In genomic region chr14:29016050-29016900, GRCh38 we compare ENCODE assay signal across 9 cellular contexts.
DNase-seq lines count a peak whose midpoint lies in the region; FAIRE-seq and TF ChIP-seq lines count a peak whose summit lies in the region.
"Had no signal": no experiment of that assay in that cellular context is flagged by ENCODE, and none has a peak within 500 bp of the region (broad histone marks: within the 10 kb centered on the region; RNA-seq: fewer than 3 reads in every experiment).

No MANE protein-coding gene starts in this region.

- POLR2A ChIA-PET in MCF 10A (lab: Yijun Ruan, JAX) = no interaction called here

- H3K36me3 ChIP-seq in mammary epithelial cell (ENCODE audit: insufficient read depth, low read length) = no peaks in the 10 kb centered on the region
- no peaks in the 10 kb centered on the region for H3K36me3 ChIP-seq in WERI-Rb-1
- H3K36me3 ChIP-seq in kidney (ENCODE audit: control insufficient read depth in 1 of 2, insufficient read depth in 2 of 2, low read length in 2 of 2) = no peaks in the 10 kb centered on the region
- no peaks in the 10 kb centered on the region for H3K36me3 ChIP-seq in esophagus squamous epithelium

- DNase-seq in MCF 10A (ENCODE audit: unreplicated experiment) = peak; percentile 31
- no peak for DNase-seq in mammary epithelial cell
- peak; percentile 78 for DNase-seq in WERI-Rb-1
- DNase-seq in kidney = peak; percentile 54
- no peak for DNase-seq in KG1 (lab: John Stamatoyannopoulos, UW)
- no peak for DNase-seq in esophagus squamous epithelium (lab: John Stamatoyannopoulos, UW)
- DNase-seq in NCI-H774 (lab: John Stamatoyannopoulos, UW) = no peak

- in situ Hi-C loops in mammary epithelial cell (cut with MboI; ENCODE audit: low sequenced_read_pairs in 2 of 2) = no loop called here

- H3K27ac Mint-ChIP-seq in MCF 10A (ENCODE audit: low read depth, unreplicated experiment) = no peak overlapping the region

- CTCF ChIA-PET in MCF 10A (lab: Yijun Ruan, JAX) (interaction anchor here (1.1 kb wide), 1 partner anchor 25 kb away, joined by 3 read pairs; no protein-coding TSS in a partner anchor), mammary epithelial cell (lab: Charles Lee; ENCODE audit: low non-redundant PET) (no interaction called here)

- TF ChIP-seq CTCF in MCF 10A (IDR thresholded peaks at IDR 0.05; ENCODE audit: unreplicated experiment) (peak; percentile 75), mammary epithelial cell (conservative IDR thresholded peaks at IDR 0.05 in 1 of 2, IDR thresholded peaks at IDR 0.05 in 1 of 2; ENCODE audit: extremely low read depth in 1 of 2, insufficient read depth in 1 of 2, low read depth in 1 of 2, low read length in 2 of 2) (peak in 1 of 2 donors; percentile 23), LNCAP (IDR thresholded peaks at IDR 0.05) (peak; percentile 77), WERI-Rb-1 (IDR thresholded peaks at IDR 0.05; ENCODE audit: low read depth, low read length) (peak; percentile 82), kidney (IDR thresholded peaks at IDR 0.05; ENCODE audit: borderline replicate concordance, extremely low read depth, insufficient read depth) (peak; percentile 55), esophagus squamous epithelium (IDR thresholded peaks at IDR 0.05) (peak in 2 of 6 experiments; percentile 15 to 21)

- intact Hi-C loops in MCF 10A (cut with micrococcal nuclease) (loop anchor here (1.0 to 10.0 kb wide), 3 partner anchors 206 to 1199 kb away; no protein-coding TSS in a partner anchor), mammary epithelial cell (cut with micrococcal nuclease) (loop anchor here (2.0 to 5.0 kb wide), 2 partner anchors 207 to 506 kb away; no protein-coding TSS in a partner anchor), kidney (cut with DNase I) (no loop called here), esophagus squamous epithelium (cut with DNase I) (no loop called here)

- H3K27me3 Mint-ChIP-seq in MCF 10A (ENCODE audit: insufficient read depth, unreplicated experiment) = peaks cover 73% of the 10 kb centered on the region

- H3K4me3 ChIP-seq in mammary epithelial cell (replicated peaks in 1 of 3; ENCODE audit: insufficient read depth in 1 of 3, low read depth in 2 of 3, low read length in 3 of 3) = no peak overlapping the region
- no peak overlapping the region for H3K4me3 ChIP-seq in WERI-Rb-1 (ENCODE audit: low read depth, low read length)
- no peak overlapping the region for H3K4me3 ChIP-seq in kidney (ENCODE audit: low read length in 2 of 2)
- H3K4me3 ChIP-seq in esophagus squamous epithelium = no peak overlapping the region

- H3K4me2 ChIP-seq in mammary epithelial cell (ENCODE audit: insufficient read depth, low read depth, low read length) = no peak overlapping the region

- H3K4me3 Mint-ChIP-seq in MCF 10A (ENCODE audit: unreplicated experiment) = no peak overlapping the region

- H3K36me3 Mint-ChIP-seq in MCF 10A (ENCODE audit: insufficient read depth, unreplicated experiment) = no peaks in the 10 kb centered on the region

- BruUV-seq in MCF 10A (replicated peaks; lab: Mats Ljungman, UMichigan) (no TSS peak), mammary epithelial cell (replicated peaks; lab: Mats Ljungman, UMichigan) (no TSS peak)

- H4K20me1 ChIP-seq in mammary epithelial cell (ENCODE audit: insufficient read depth, low read length) = no peaks in the 10 kb centered on the region

- H3K27me3 ChIP-seq in mammary epithelial cell (ENCODE audit: insufficient read depth, low read length) (no peaks in the 10 kb centered on the region), WERI-Rb-1 (ENCODE audit: insufficient read depth, low read depth, severe bottlenecking) (no peaks in the 10 kb centered on the region), esophagus squamous epithelium (no peaks in the 10 kb centered on the region)

- TF ChIP-seq POLR2A in esophagus squamous epithelium (IDR thresholded peaks at IDR 0.05) = no peak

- H3K27ac ChIP-seq in mammary epithelial cell (ENCODE audit: insufficient read depth, low read depth, low read length) = no peak overlapping the region
- no peak overlapping the region for H3K27ac ChIP-seq in WERI-Rb-1
- H3K27ac ChIP-seq in kidney (ENCODE audit: low read depth in 2 of 2, low read length in 2 of 2) = no peak overlapping the region
- H3K27ac ChIP-seq in esophagus squamous epithelium = no peak overlapping the region

- dilution Hi-C loops in mammary epithelial cell (cut with HindIII; ENCODE audit: low sequenced_read_pairs) = no loop called here

- H2AFZ ChIP-seq in mammary epithelial cell (ENCODE audit: low read depth, low read length) = no peak overlapping the region

- WGBS in mammary epithelial cell (ENCODE audit: low coverage, missing lambda C conversion rate) = 54% methylated on average over 10 of the region's 10 CpGs
- WGBS in esophagus squamous epithelium, 2 donors = 48 to 51% methylated on average over 10 of the region's 10 CpGs

- H3K4me1 ChIP-seq in mammary epithelial cell (ENCODE audit: insufficient read depth, low read length) (no peaks in the 10 kb centered on the region), kidney (ENCODE audit: control insufficient read depth in 1 of 2, insufficient read depth in 1 of 2, low read depth in 1 of 2, low read length in 2 of 2) (no peaks in the 10 kb centered on the region), esophagus squamous epithelium (no peaks in the 10 kb centered on the region)

- no peaks in the 10 kb centered on the region for H3K79me2 ChIP-seq in mammary epithelial cell (ENCODE audit: insufficient read depth, low read length)

- no peaks in the 10 kb centered on the region for H3K9me3 Mint-ChIP-seq in MCF 10A (ENCODE audit: unreplicated experiment)

- FAIRE-seq in kidney (lab: Jason Lieb, UNC) = no peak
- FAIRE-seq: GM18507 had no signal

- peaks cover 6% of the 10 kb centered on the region for H3K9me3 ChIP-seq in mammary epithelial cell (replicated peaks; ENCODE audit: insufficient read depth, low read length)
- no peaks in the 10 kb centered on the region for H3K9me3 ChIP-seq in WERI-Rb-1 (ENCODE audit: severe bottlenecking)
- no peaks in the 10 kb centered on the region for H3K9me3 ChIP-seq in kidney (ENCODE audit: control insufficient read depth in 1 of 2, low read length in 2 of 2)
- no peaks in the 10 kb centered on the region for H3K9me3 ChIP-seq in esophagus squamous epithelium

- no peaks in the 10 kb centered on the region for H3K4me1 Mint-ChIP-seq in MCF 10A (ENCODE audit: insufficient read depth, unreplicated experiment)

- H3K9ac ChIP-seq in mammary epithelial cell (ENCODE audit: insufficient read depth, low read length) (no peak overlapping the region), kidney (ENCODE audit: low read length in 2 of 2) (no peak overlapping the region)

Comparison
In these comparisons a context has a peak if more than half of its experiments do, and no peak if none do; other contexts are left out.
1. DNase-seq: peak in MCF 10A (single experiment), WERI-Rb-1 (single experiment) and kidney (single experiment); none in mammary epithelial cell (single experiment), KG1 (single experiment), esophagus squamous epithelium (single experiment) and NCI-H774 (single experiment).
2. intact Hi-C loops: an anchor here in MCF 10A (1.0 to 10.0 kb wide) and mammary epithelial cell (2.0 to 5.0 kb wide); none called in kidney and esophagus squamous epithelium.